Comparison of ENCODE assay signal across 1 cellular context in genomic region chr13:113647351-113648217, GRCh38.
TF ChIP-seq lines count a peak whose summit lies in the region.

No MANE protein-coding gene starts in this region.

TF ChIP-seq in GM23338, 12 proteins besides CTCF, POLR2A, EP300 and RAD21 (continued from another document):
- TF ChIP-seq ZNF462 (CRISPR knock-in tag; IDR thresholded peaks at IDR 0.05): no peak
- no peak for TF ChIP-seq ETS1 (IDR thresholded peaks at IDR 0.05)
- TF ChIP-seq CREB1 (CRISPR knock-in tag; IDR thresholded peaks at IDR 0.05; ENCODE audit: low read depth): no peak
- TF ChIP-seq POLR2AphosphoS5 (IDR thresholded peaks at IDR 0.05; ENCODE audit: low read depth): no peak
